Comparison of ENCODE assay signal across 6 cellular contexts in the genomic region with DNA sequence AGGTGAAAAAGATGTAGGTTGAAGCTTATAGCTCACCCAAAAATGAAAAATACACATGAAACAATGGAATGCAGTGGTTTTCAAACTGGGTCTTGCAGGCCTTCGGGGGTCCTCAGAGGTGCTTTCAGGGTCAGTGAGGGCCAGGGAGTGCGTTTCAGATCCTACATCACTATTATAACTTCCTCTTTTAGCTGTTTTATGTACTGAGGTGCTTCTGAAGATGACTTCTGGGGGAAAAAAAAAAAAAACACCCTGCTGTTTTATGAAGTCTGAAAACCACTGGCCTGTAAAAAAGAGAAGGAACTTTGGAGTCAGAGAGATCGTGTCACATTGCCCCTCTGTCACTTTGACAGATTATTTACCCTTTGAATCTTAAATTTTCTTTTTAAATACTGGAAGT.
DNase-seq lines count a peak whose midpoint lies in the region; ATAC-seq, FAIRE-seq and TF ChIP-seq lines count a peak whose summit lies in the region.
"Not testable (repeated sequence)": the region's sequence is repeated elsewhere in the genome, so short reads cannot be mapped to it uniquely, and the experiment has no call there.

No MANE protein-coding gene starts in this region.

- not testable (repeated sequence) for BruUV-seq in OCI-LY7 (replicated peaks; lab: Mats Ljungman, UMichigan)

- H3K27ac Mint-ChIP-seq in activated B cell treated with CpG ODN at 0.5 μM for 24 hours: not testable (repeated sequence)
- H3K27ac Mint-ChIP-seq in naive B cell: peak overlapping the region in 2 of 6 donors; percentile 41 to 66

- TF ChIP-seq POLR2A in GM12892 (IDR thresholded peaks at IDR 0.05; ENCODE audit: low read depth, low read length): not testable (repeated sequence)

- intact Hi-C loops in OCI-LY7 (cut with micrococcal nuclease; ENCODE audit: unreplicated experiment); activated B cell treated with CpG ODN at 0.5 μM for 24 hours (cut with micrococcal nuclease): not testable (repeated sequence)

- POLR2A ChIA-PET in OCI-LY7 (lab: Charles Lee); activated B cell treated with CpG ODN at 0.5 μM for 24 hours (lab: Charles Lee): not testable (repeated sequence)

- not testable (repeated sequence) for H3K9me3 ChIP-seq in OCI-LY7 (ENCODE audit: low read length)

- H3K9me2 ChIP-seq in OCI-LY7 (ENCODE audit: insufficient read depth, low read length): not testable (repeated sequence)

- not testable (repeated sequence) for DNase-seq in GM12892 (ENCODE audit: insufficient read length); activated B cell treated with CpG ODN at 0.5 μM for 24 hours
- DNase-seq in KBM-7: peak; percentile 58
- peak; percentile 16 for DNase-seq in NOMO-1 treated with DMSO at 0.1 percent for 48 hours (lab: John Stamatoyannopoulos, UW; ENCODE audit: unreplicated experiment)
- DNase-seq in OCI-LY7 (ENCODE audit: low spot score): peak; percentile 59
- peak; percentile 33 for DNase-seq in naive B cell

- not testable (repeated sequence) for H3K79me2 ChIP-seq in OCI-LY7 (ENCODE audit: insufficient read depth, low read depth, low read length)

- H3K27me3 Mint-ChIP-seq in activated B cell treated with CpG ODN at 0.5 μM for 24 hours, naive B cell: not testable (repeated sequence)

- H4K20me1 ChIP-seq in OCI-LY7 (ENCODE audit: insufficient read depth, low read length): not testable (repeated sequence)

- not testable (repeated sequence) for H3K4me1 Mint-ChIP-seq in activated B cell treated with CpG ODN at 0.5 μM for 24 hours, naive B cell

- FAIRE-seq in GM12892 (lab: Jason Lieb, UNC): peak; percentile 61

- H3K36me3 ChIP-seq in OCI-LY7 (ENCODE audit: insufficient read depth, low read length): not testable (repeated sequence)

- not testable (repeated sequence) for H3K4me2 ChIP-seq in OCI-LY7 (ENCODE audit: low read length)

- ATAC-seq in activated B cell treated with CpG ODN at 0.5 μM for 24 hours (ENCODE audit: low read depth) (peak; percentile 92), naive B cell (ENCODE audit: low read depth in 2 of 2) (peak; percentile 96 to 97)

- not testable (repeated sequence) for H3K9me3 Mint-ChIP-seq in activated B cell treated with CpG ODN at 0.5 μM for 24 hours, naive B cell

- TF ChIP-seq CTCF in OCI-LY7 (conservative IDR thresholded peaks at IDR 0.05; ENCODE audit: low read length); activated B cell treated with CpG ODN at 0.5 μM for 24 hours (IDR thresholded peaks at IDR 0.05): not testable (repeated sequence)

- H2AFZ ChIP-seq in OCI-LY7 (ENCODE audit: low read length): not testable (repeated sequence)

- in situ Hi-C loops in KBM-7 (cut with MboI; ENCODE audit: low pct_unique_long_range_greater_than_20kb, low sequenced_read_pairs): not testable (repeated sequence)

- H3K4me3 ChIP-seq in OCI-LY7 (ENCODE audit: low read depth, low read length, poor library complexity, severe bottlenecking): not testable (repeated sequence)

- CTCF ChIA-PET in OCI-LY7 (lab: Charles Lee; ENCODE audit: unreplicated experiment); activated B cell treated with CpG ODN at 0.5 μM for 24 hours (lab: Charles Lee): not testable (repeated sequence)

- H3K4me3 Mint-ChIP-seq in activated B cell treated with CpG ODN at 0.5 μM for 24 hours: not testable (repeated sequence)
- peak overlapping the region in 1 of 8 donors; percentile 47 for H3K4me3 Mint-ChIP-seq in naive B cell

- not testable (repeated sequence) for H3K36me3 Mint-ChIP-seq in activated B cell treated with CpG ODN at 0.5 μM for 24 hours (ENCODE audit: low read depth); naive B cell

- H3K4me1 ChIP-seq in OCI-LY7 (ENCODE audit: insufficient read depth, low read length, poor library complexity, severe bottlenecking): not testable (repeated sequence)

- H3K27ac ChIP-seq in OCI-LY7 (ENCODE audit: low read depth, low read length, poor library complexity, severe bottlenecking): peak overlapping the region; percentile 64
